8 cellular contexts compared by ENCODE assay signal in genomic region chr6:3356056-3356823, GRCh38.
DNase-seq lines count a peak whose midpoint lies in the region; ATAC-seq and TF ChIP-seq lines count a peak whose summit lies in the region.

No MANE protein-coding gene starts in this region.

- H3K4me1 ChIP-seq in esophagus squamous epithelium: peaks cover 26 to 83% (median 32%) of the 10 kb centered on the region in 3 donors

- peak overlapping the region; percentile 81 to 93 (median 87) for H3K4me3 Mint-ChIP-seq in naive thymus-derived CD8-positive, alpha-beta T cell
- peak overlapping the region; percentile 75 for H3K4me3 Mint-ChIP-seq in stimulated activated naive CD8-positive, alpha-beta T cell treated with anti-CD3 and anti-CD28 coated beads, Interleukin-15, Interleukin-2, amounts not matched to agents 100 ng/mL and 50 ng/mL, for 24 hours

- H3K9me3 Mint-ChIP-seq in naive thymus-derived CD8-positive, alpha-beta T cell: no peaks in the 10 kb centered on the region
- H3K9me3 Mint-ChIP-seq in stimulated activated naive CD8-positive, alpha-beta T cell treated with anti-CD3 and anti-CD28 coated beads, Interleukin-15, Interleukin-2, amounts not matched to agents 100 ng/mL and 50 ng/mL, for 24 hours: no peaks in the 10 kb centered on the region

- peak overlapping the region; percentile 75 to 95 (median 94) for H3K27ac ChIP-seq in esophagus squamous epithelium

- intact Hi-C loops in esophagus squamous epithelium (cut with DNase I): no loop called here

- POLR2A ChIA-PET in naive thymus-derived CD8-positive, alpha-beta T cell (lab: Charles Lee): interaction anchor here (0.6 to 2.1 kb wide), 4 partner anchors 10 to 97 kb away, joined by 3 to 9 read pairs (median 4); partner anchors contain the start of gene PSMG4

- ATAC-seq in GM18873 (IDR thresholded peaks at IDR 0.05; ENCODE audit: low FRiP score, unreplicated experiment) (peak; percentile 75), HG03342 (IDR thresholded peaks at IDR 0.05; ENCODE audit: unreplicated experiment) (peak; percentile 91)
- peak; percentile 83 to 87 for ATAC-seq in naive thymus-derived CD8-positive, alpha-beta T cell

- H3K9me3 ChIP-seq in esophagus squamous epithelium: no peaks in the 10 kb centered on the region

- 0 to 12% methylated on average over 4 to 6 of the region's 24 CpGs for WGBS in esophagus squamous epithelium, 2 donors

- DNase-seq in AG09319 (ENCODE audit: extremely low read depth, low read depth): peak; percentile 52
- peak; percentile 96 for DNase-seq in NOMO-1 treated with DMSO at 0.1 percent for 48 hours (lab: John Stamatoyannopoulos, UW; ENCODE audit: unreplicated experiment)
- peak; percentile 48 for DNase-seq in activated T-cell treated with anti-CD3 and anti-CD28 coated beads for 4 hours
- peak; percentile 29 for DNase-seq in esophagus squamous epithelium (lab: John Stamatoyannopoulos, UW)
- DNase-seq in naive thymus-derived CD8-positive, alpha-beta T cell: peak; percentile 34 to 85 (median 72)

- peak overlapping the region in 3 of 4 donors; percentile 31 to 60 (median 38) for H3K4me3 ChIP-seq in esophagus squamous epithelium

- TF ChIP-seq POLR2A in esophagus squamous epithelium (IDR thresholded peaks at IDR 0.05): peak in 1 of 4 donors; percentile 17

- peaks cover 27 to 57% (median 43%) of the 10 kb centered on the region in 4 donors for H3K4me1 Mint-ChIP-seq in naive thymus-derived CD8-positive, alpha-beta T cell
- H3K4me1 Mint-ChIP-seq in stimulated activated naive CD8-positive, alpha-beta T cell treated with anti-CD3 and anti-CD28 coated beads, Interleukin-15, Interleukin-2, amounts not matched to agents 100 ng/mL and 50 ng/mL, for 24 hours (ENCODE audit: low read depth): peaks cover 21% of the 10 kb centered on the region

- H3K36me3 ChIP-seq in esophagus squamous epithelium: no peaks in the 10 kb centered on the region

- H3K27me3 Mint-ChIP-seq in naive thymus-derived CD8-positive, alpha-beta T cell: no peaks in the 10 kb centered on the region
- no peaks in the 10 kb centered on the region for H3K27me3 Mint-ChIP-seq in stimulated activated naive CD8-positive, alpha-beta T cell treated with anti-CD3 and anti-CD28 coated beads, Interleukin-15, Interleukin-2, amounts not matched to agents 100 ng/mL and 50 ng/mL, for 24 hours

- TF ChIP-seq CTCF in AG09319 (IDR thresholded peaks at IDR 0.05; ENCODE audit: low read depth, low read length) (no peak), esophagus squamous epithelium (IDR thresholded peaks at IDR 0.05) (no peak)

- no peaks in the 10 kb centered on the region for H3K36me3 Mint-ChIP-seq in naive thymus-derived CD8-positive, alpha-beta T cell
- H3K36me3 Mint-ChIP-seq in stimulated activated naive CD8-positive, alpha-beta T cell treated with anti-CD3 and anti-CD28 coated beads, Interleukin-15, Interleukin-2, amounts not matched to agents 100 ng/mL and 50 ng/mL, for 24 hours (ENCODE audit: low read depth): no peaks in the 10 kb centered on the region

- H3K27me3 ChIP-seq in esophagus squamous epithelium: no peaks in the 10 kb centered on the region

- H3K27ac Mint-ChIP-seq in naive thymus-derived CD8-positive, alpha-beta T cell: peak overlapping the region; percentile 93 to 98 (median 96)
- H3K27ac Mint-ChIP-seq in stimulated activated naive CD8-positive, alpha-beta T cell treated with anti-CD3 and anti-CD28 coated beads, Interleukin-15, Interleukin-2, amounts not matched to agents 100 ng/mL and 50 ng/mL, for 24 hours: peak overlapping the region; percentile 1

Comparison
In these comparisons a context has a peak if more than half of its experiments do, and no peak if none do; other contexts are left out.
1. Peak in every context shown above with its lines: DNase-seq, ATAC-seq, H3K4me3 ChIP-seq and H3K27ac ChIP-seq.
2. DNase-seq: peak in every context shown above with its lines; median percentile 96 in NOMO-1 treated with DMSO at 0.1 percent for 48 hours; 72 in naive thymus-derived CD8-positive, alpha-beta T cell; 52 in AG09319; 48 in activated T-cell treated with anti-CD3 and anti-CD28 coated beads for 4 hours; 29 in esophagus squamous epithelium.